15 cellular contexts compared by ENCODE assay signal in the genomic region with DNA sequence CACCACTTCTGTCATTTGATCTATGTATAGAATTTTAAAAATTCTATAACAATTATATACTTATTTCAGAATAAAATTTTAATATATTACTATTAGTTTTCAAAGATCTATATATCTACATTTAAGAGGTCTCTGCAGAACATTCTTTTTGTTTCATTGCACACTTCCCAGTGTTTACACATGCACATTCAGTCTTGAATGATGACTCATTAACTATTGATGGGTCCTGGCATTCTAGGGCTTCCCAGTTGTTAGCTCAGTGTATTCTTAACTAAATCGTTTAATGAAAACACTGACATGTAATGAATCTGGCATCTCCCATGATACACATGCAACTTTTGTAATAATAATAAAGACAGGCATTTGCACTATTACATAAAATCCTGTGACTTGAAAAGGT.
DNase-seq lines count a peak whose midpoint lies in the region; ATAC-seq and TF ChIP-seq lines count a peak whose summit lies in the region.
"Had no signal": no experiment of that assay in that cellular context is flagged by ENCODE, and none has a peak within 500 bp of the region (broad histone marks: within the 10 kb centered on the region; RNA-seq: fewer than 3 reads in every experiment).

No MANE protein-coding gene starts in this region.

- no peak for TF ChIP-seq CTCF in fibroblast of lung (conservative IDR thresholded peaks at IDR 0.05 in 1 of 2, IDR thresholded peaks at IDR 0.05 in 1 of 2; ENCODE audit: low read depth in 1 of 2, low read length in 2 of 2)

- H3K9me3 ChIP-seq in fibroblast of lung (ENCODE audit: control insufficient read depth, insufficient read depth, low read depth, low read length): no peaks in the 10 kb centered on the region
- H3K9me3 ChIP-seq: vagina had no signal

- ATAC-seq in left cardiac atrium: no peak

- no peak overlapping the region for H3K27ac ChIP-seq in fibroblast of lung (ENCODE audit: insufficient read depth, low read length)
- H3K27ac ChIP-seq: vagina had no signal

- H3K9ac ChIP-seq in fibroblast of lung (ENCODE audit: insufficient read depth, low read length): no peak overlapping the region

- no peaks in the 10 kb centered on the region for H3K36me3 ChIP-seq in fibroblast of lung (ENCODE audit: control insufficient read depth, insufficient read depth, low read length)
- H3K36me3 ChIP-seq: vagina had no signal

- H3K4me2 ChIP-seq in fibroblast of lung (ENCODE audit: extremely low read depth, insufficient read depth, low read length): no peak overlapping the region

- H3K79me2 ChIP-seq in fibroblast of lung (ENCODE audit: control insufficient read depth, insufficient read depth, low read length): no peaks in the 10 kb centered on the region

- no peak overlapping the region for H2AFZ ChIP-seq in fibroblast of lung (ENCODE audit: low read length)

- no peaks in the 10 kb centered on the region for H3K4me1 ChIP-seq in fibroblast of lung (ENCODE audit: control insufficient read depth, extremely low read depth, insufficient read depth, low read length)
- H3K4me1 ChIP-seq: vagina had no signal

- no peak overlapping the region for H3K4me3 ChIP-seq in fibroblast of lung (replicated peaks in 1 of 4; ENCODE audit: control extremely low read depth in 1 of 4, insufficient read depth in 1 of 4, low read depth in 3 of 4, low read length in 4 of 4)
- H3K4me3 ChIP-seq: vagina had no signal

- intact Hi-C loops in left cardiac atrium (cut with DNase I): no loop called here

- DNase-seq in NCI-H345 (lab: John Stamatoyannopoulos, UW): peak; percentile 6
- DNase-seq in NCI-H345 treated with DMSO at 0.1 percent for 48 hours (lab: John Stamatoyannopoulos, UW; ENCODE audit: unreplicated experiment): no peak
- peak; percentile 14 for DNase-seq in SW480 (ENCODE audit: low spot score)
- peak; percentile 77 to 89 for DNase-seq in fibroblast of lung (ENCODE audit: low read depth in 2 of 2)
- peak; percentile 19 for DNase-seq in pulmonary artery endothelial cell (ENCODE audit: low read depth, low spot score)
- DNase-seq in left cardiac atrium: no peak
- no peak for DNase-seq in NCI-H2227 (lab: John Stamatoyannopoulos, UW; ENCODE audit: unreplicated experiment)
- DNase-seq in AML-193 (lab: John Stamatoyannopoulos, UW): no peak
- DNase-seq: activated naive CD4-positive, alpha-beta T cell treated with anti-CD3 and anti-CD28 coated beads, Interleukin-2, amount 50 U/mL, for 16 hours; H9; NCI-H1694; NCI-H524 treated with DMSO at 0.1 percent for 48 hours; stimulated activated naive CD4-positive, alpha-beta T cell treated with Interleukin-2 at 50 U/mL for 16 hours; T-helper 2 cell had no signal

- H3K27me3 ChIP-seq in fibroblast of lung (ENCODE audit: control insufficient read depth, insufficient read depth, low read length): no peaks in the 10 kb centered on the region
- H3K27me3 ChIP-seq: vagina had no signal

- no peaks in the 10 kb centered on the region for H4K20me1 ChIP-seq in fibroblast of lung (ENCODE audit: control insufficient read depth, extremely low read depth, insufficient read depth, low read length)

Comparison
In these comparisons a context has a peak if more than half of its experiments do, and no peak if none do; other contexts are left out.
1. DNase-seq: peak in NCI-H345 (single experiment), SW480 (single experiment), fibroblast of lung (2 of 2) and pulmonary artery endothelial cell (single experiment); none in NCI-H345 treated with DMSO at 0.1 percent for 48 hours (single experiment), left cardiac atrium (single experiment), NCI-H2227 (single experiment) and AML-193 (0 of 2).